Comparison of ENCODE assay signal across 22 cellular contexts in the genomic region with DNA sequence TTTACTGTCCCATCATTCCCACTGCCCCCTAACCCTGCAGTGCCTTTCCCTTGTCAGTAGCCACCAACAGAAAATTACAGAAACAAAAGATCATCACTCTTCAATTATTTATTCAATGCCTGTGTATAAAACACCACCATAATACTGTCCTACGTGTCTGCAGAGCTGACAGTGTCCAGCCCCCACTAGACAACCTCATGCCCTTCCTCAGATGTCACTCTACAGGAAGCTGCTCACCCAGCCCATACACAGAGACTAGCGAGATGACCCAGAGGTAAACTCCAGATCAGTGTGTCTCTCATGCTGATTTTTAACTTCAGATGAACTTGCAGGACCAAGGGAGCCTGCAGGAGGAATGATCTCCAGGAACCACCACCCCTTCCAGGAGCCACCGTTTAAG. TPM values are rescaled to one million over a fixed set of nuclear protein-coding genes. Genes with fewer than 3 reads are reported as not detected.
"Had no signal": no experiment of that assay in that cellular context is flagged by ENCODE, and none has a peak within 500 bp of the region (broad histone marks: within the 10 kb centered on the region; RNA-seq: fewer than 3 reads in every experiment).

No MANE protein-coding gene starts in this region.

- H3K9ac ChIP-seq: KMS-11 had no signal

- H3K36me3 ChIP-seq: SJCRH30 had no signal

- H3K9me3 Mint-ChIP-seq: IgD-negative memory B cell had no signal

- H3K27ac Mint-ChIP-seq: IgD-negative memory B cell had no signal

- H3K27me3 ChIP-seq: SJCRH30 had no signal

- DNase-seq: Kasumi-1, MV-4-11, NCI-H1048, NCI-H1105 treated with DMSO at 0.1 percent for 48 hours, NCI-H1417 treated with DMSO at 0.1 percent for 48 hours, NCI-H146, NCI-H1694 treated with DMSO at 0.1 percent for 48 hours, NCI-H1930, NCI-H2081, NCI-H2107, NCI-H2227 treated with DMSO at 0.1 percent for 48 hours, NCI-H524 treated with DMSO at 0.1 percent for 48 hours, NCI-H69, NCI-H774, RPMI8226, SHP77 treated with DMSO at 0.1 percent for 48 hours, SJCRH30 had no signal

- H3K9me3 ChIP-seq: SJCRH30 had no signal

- H3K4me3 ChIP-seq: K562, SJCRH30 had no signal

- ATAC-seq: K562, SK-N-SH treated with all-trans-retinoic acid at 6 μM for 48 hours had no signal

- H3K4me3 Mint-ChIP-seq: IgD-negative memory B cell had no signal

- H3K4me1 Mint-ChIP-seq: IgD-negative memory B cell had no signal

- H3K27ac ChIP-seq: HL-60, KMS-11, SJCRH30 had no signal

- H3K4me2 ChIP-seq: KMS-11 had no signal

- H3K4me1 ChIP-seq: SJCRH30 had no signal

RNA-seq across cellular contexts. Expression of a gene that starts 51.3 kb away (rescaled TPM):
- total RNA-seq: SJCRH30 had no signal
